ENCODE assay signal across 8 cellular contexts in genomic region chrX:65668362-65669310, GRCh38. TPM values are rescaled to one million over a fixed set of nuclear protein-coding genes. Genes with fewer than 3 reads are reported as not detected.
A peak's percentile ranks its signal among the peaks of the same experiment; 100 is the strongest.
DNase-seq lines count a peak whose midpoint lies in the region; ATAC-seq and TF ChIP-seq lines count a peak whose summit lies in the region.

No MANE protein-coding gene starts in this region.

- 34% methylated on average over 12 of the region's 13 CpGs for WGBS in suprapubic skin

- in situ Hi-C loops in HAP-1 (cut with MboI; ENCODE audit: low sequenced_read_pairs), result loop anchor here (10.0 kb wide), 1 partner anchor 134 kb away; the partner anchor contains the start of gene LAS1L

- H3K4me3 ChIP-seq in HAP-1 (peak overlapping the region; percentile 79), NT2/D1 (ENCODE audit: insufficient read length, low read depth) (peak overlapping the region; percentile 79), suprapubic skin (peak overlapping the region; percentile 63)

- peak; percentile 7 for DNase-seq in DMS79 (lab: John Stamatoyannopoulos, UW)
- peak; percentile 65 to 78 for DNase-seq in HAP-1 (ENCODE audit: low spot score in 2 of 2)
- peak; percentile 33 for DNase-seq in NT2/D1 (ENCODE audit: low read depth, low spot score)
- peak; percentile 27 for DNase-seq in activated T-cell treated with anti-CD3 and anti-CD28 coated beads for 4 hours
- peak; percentile 84 for DNase-seq in myocyte (ENCODE audit: low read depth)
- peak in 1 of 2 donors; percentile 80 for DNase-seq in suprapubic skin (ENCODE audit: low spot score in 2 of 2)
- no peak for DNase-seq in OCI-M2 (lab: John Stamatoyannopoulos, UW; ENCODE audit: unreplicated experiment)

- H3K36me3 ChIP-seq in HAP-1 (replicated peaks) (peaks cover 10% of the 10 kb centered on the region; the same call in 1 of the 2 replicates), NT2/D1 (ENCODE audit: insufficient read depth, insufficient read length, low read length) (peaks cover 47% of the 10 kb centered on the region), suprapubic skin (no peaks in the 10 kb centered on the region)

- no peak for TF ChIP-seq CTCF in suprapubic skin (IDR thresholded peaks at IDR 0.05)

- no peaks in the 10 kb centered on the region for H3K9me3 ChIP-seq in HAP-1
- no peaks in the 10 kb centered on the region for H3K9me3 ChIP-seq in NT2/D1 (ENCODE audit: insufficient read depth, low read length)
- H3K9me3 ChIP-seq in suprapubic skin, result no peaks in the 10 kb centered on the region

- no peaks in the 10 kb centered on the region for H3K27me3 ChIP-seq in HAP-1 (ENCODE audit: low read depth)
- no peaks in the 10 kb centered on the region for H3K27me3 ChIP-seq in NT2/D1 (ENCODE audit: insufficient read depth, insufficient read length)
- no peaks in the 10 kb centered on the region for H3K27me3 ChIP-seq in suprapubic skin

- TF ChIP-seq EP300 in suprapubic skin (IDR thresholded peaks at IDR 0.05), result no peak

- peak overlapping the region; percentile 94 for H3K27ac ChIP-seq in suprapubic skin

- H3K4me1 ChIP-seq in HAP-1, result peaks cover 20% of the 10 kb centered on the region
- peaks cover under 1% of the 10 kb centered on the region for H3K4me1 ChIP-seq in NT2/D1 (ENCODE audit: insufficient read depth, insufficient read length)
- peaks cover 44% of the 10 kb centered on the region for H3K4me1 ChIP-seq in suprapubic skin

- ATAC-seq in esophagus mucosa, result peak; percentile 79

- H3K9ac ChIP-seq in NT2/D1 (ENCODE audit: insufficient read length, low read depth), result peak overlapping the region; percentile 91

- no peak for TF ChIP-seq POLR2A in suprapubic skin (IDR thresholded peaks at IDR 0.05)

RNA-seq across cellular contexts. Expression of gene MSN, which starts 1.2 kb away (rescaled TPM):
- 139 TPM for total RNA-seq in esophagus mucosa
- total RNA-seq in myocyte, result 175 and 207 TPM in 2 replicates
- 306 TPM for polyA plus RNA-seq in myocyte (2012)
- 100 to 1,000 TPM; 127 to 184 (median 169) TPM for total RNA-seq in suprapubic skin
